In the genomic region with DNA sequence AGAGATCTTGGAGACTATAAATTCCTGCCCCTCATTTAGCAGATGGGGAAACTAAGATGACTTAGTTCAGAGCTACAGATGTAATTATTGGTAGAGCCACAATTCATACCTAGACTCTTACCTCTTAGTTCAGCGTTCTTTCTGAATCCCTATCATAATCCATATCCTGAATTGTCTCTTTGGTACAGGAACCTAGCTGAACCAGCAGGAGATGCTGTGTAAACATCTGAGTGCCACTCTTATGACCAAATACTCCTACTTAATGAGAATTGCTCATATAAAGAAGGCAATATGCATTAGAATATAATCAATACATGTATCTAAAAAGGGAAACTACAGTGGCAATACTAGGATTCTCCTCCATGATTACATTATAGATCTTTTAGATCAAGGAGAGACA, we compare ENCODE assay signal across 1 cellular context.
TF ChIP-seq lines count a peak whose summit lies in the region.

No MANE protein-coding gene starts in this region.

TF ChIP-seq in SK-N-SH, 30 proteins besides CTCF, POLR2A, EP300 and RAD21 (continued from another document):
- TF ChIP-seq, protein P1, sequence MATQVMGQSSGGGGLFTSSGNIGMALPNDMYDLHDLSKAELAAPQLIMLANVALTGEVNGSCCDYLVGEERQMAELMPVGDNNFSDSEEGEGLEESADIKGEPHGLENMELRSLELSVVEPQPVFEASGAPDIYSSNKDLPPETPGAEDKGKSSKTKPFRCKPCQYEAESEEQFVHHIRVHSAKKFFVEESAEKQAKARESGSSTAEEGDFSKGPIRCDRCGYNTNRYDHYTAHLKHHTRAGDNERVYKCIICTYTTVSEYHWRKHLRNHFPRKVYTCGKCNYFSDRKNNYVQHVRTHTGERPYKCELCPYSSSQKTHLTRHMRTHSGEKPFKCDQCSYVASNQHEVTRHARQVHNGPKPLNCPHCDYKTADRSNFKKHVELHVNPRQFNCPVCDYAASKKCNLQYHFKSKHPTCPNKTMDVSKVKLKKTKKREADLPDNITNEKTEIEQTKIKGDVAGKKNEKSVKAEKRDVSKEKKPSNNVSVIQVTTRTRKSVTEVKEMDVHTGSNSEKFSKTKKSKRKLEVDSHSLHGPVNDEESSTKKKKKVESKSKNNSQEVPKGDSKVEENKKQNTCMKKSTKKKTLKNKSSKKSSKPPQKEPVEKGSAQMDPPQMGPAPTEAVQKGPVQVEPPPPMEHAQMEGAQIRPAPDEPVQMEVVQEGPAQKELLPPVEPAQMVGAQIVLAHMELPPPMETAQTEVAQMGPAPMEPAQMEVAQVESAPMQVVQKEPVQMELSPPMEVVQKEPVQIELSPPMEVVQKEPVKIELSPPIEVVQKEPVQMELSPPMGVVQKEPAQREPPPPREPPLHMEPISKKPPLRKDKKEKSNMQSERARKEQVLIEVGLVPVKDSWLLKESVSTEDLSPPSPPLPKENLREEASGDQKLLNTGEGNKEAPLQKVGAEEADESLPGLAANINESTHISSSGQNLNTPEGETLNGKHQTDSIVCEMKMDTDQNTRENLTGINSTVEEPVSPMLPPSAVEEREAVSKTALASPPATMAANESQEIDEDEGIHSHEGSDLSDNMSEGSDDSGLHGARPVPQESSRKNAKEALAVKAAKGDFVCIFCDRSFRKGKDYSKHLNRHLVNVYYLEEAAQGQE (IDR thresholded peaks at IDR 0.05; ENCODE audit: low read depth, low read length), result no peak
- TF ChIP-seq POLR2AphosphoS5 (IDR thresholded peaks at IDR 0.05; ENCODE audit: low read depth, low read length) (no peak), SIN3A (IDR thresholded peaks at IDR 0.05; ENCODE audit: borderline replicate concordance, low read depth, low read length) (no peak), RXRA (IDR thresholded peaks at IDR 0.05; ENCODE audit: borderline replicate concordance, low read depth) (no peak)
